8 cellular contexts compared by ENCODE assay signal in the genomic region with DNA sequence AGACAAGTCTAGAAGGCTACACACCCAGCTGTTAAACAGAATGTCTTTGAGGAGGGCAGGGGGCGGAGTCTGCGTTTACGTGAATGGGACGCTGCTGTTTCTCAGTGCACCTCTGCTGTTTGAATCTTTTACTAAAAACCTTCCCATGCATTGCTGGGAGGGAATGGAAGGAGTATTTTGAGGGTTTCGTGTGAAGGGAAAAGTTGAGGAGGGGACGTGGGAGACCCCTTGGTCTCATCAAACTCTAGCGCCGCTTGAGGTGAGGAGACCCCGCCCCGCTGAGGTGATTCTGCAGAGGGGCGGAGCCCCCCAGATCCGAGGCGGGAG. TPM values are rescaled to one million over a fixed set of nuclear protein-coding genes. Genes with fewer than 3 reads are reported as not detected.
DNase-seq lines count a peak whose midpoint lies in the region; ATAC-seq and TF ChIP-seq lines count a peak whose summit lies in the region.

No MANE protein-coding gene starts in this region.

- H3K9me2 ChIP-seq in MM.1S (replicated peaks; ENCODE audit: insufficient read depth, low read length), result no peaks in the 10 kb centered on the region

- H3K4me2 ChIP-seq in MM.1S (ENCODE audit: low read depth, low read length), result peak overlapping the region; percentile 76

- peaks cover 8% of the 10 kb centered on the region; the same call in 1 of the 2 replicates for H3K4me1 ChIP-seq in MM.1S (ENCODE audit: low read length)
- peaks cover 12 to 25% (median 19%) of the 10 kb centered on the region in 3 donors for H3K4me1 ChIP-seq in skeletal muscle tissue (ENCODE audit: control insufficient read depth in 3 of 3, insufficient read depth in 3 of 3, low read length in 3 of 3)

- peak; percentile 76 for ATAC-seq in activated CD8-positive, alpha-beta T cell treated with anti-CD3 and anti-CD28 coated beads, Interleukin-2, amount 10 ng/mL, durations not matched to agents 7 days and 5 days
- peak; percentile 11 for ATAC-seq in left ventricle myocardium superior

- peaks cover 4% of the 10 kb centered on the region for H3K27me3 Mint-ChIP-seq in activated CD8-positive, alpha-beta T cell treated with anti-CD3 and anti-CD28 coated beads, Interleukin-2, amount 10 ng/mL, durations not matched to agents 7 days and 5 days (ENCODE audit: low read depth)

- TF ChIP-seq CTCF in MM.1S (IDR thresholded peaks at IDR 0.05; ENCODE audit: low read length), result no peak

- H3K9me3 Mint-ChIP-seq in activated CD8-positive, alpha-beta T cell treated with anti-CD3 and anti-CD28 coated beads, Interleukin-2, amount 10 ng/mL, durations not matched to agents 7 days and 5 days (ENCODE audit: insufficient read depth), result no peaks in the 10 kb centered on the region

- peak overlapping the region; percentile 90 for H3K4me3 Mint-ChIP-seq in activated CD8-positive, alpha-beta T cell treated with anti-CD3 and anti-CD28 coated beads, Interleukin-2, amount 10 ng/mL, durations not matched to agents 7 days and 5 days

- H4K20me1 ChIP-seq in MM.1S (ENCODE audit: insufficient read depth, low read length), result no peaks in the 10 kb centered on the region

- H3K4me3 ChIP-seq in MM.1S (ENCODE audit: low read length) (peak overlapping the region; percentile 73), skeletal muscle tissue (ENCODE audit: low read length in 3 of 3) (peak overlapping the region; percentile 73 to 78 (median 76))

- peak overlapping the region; percentile 94 for H3K27ac Mint-ChIP-seq in activated CD8-positive, alpha-beta T cell treated with anti-CD3 and anti-CD28 coated beads, Interleukin-2, amount 10 ng/mL, durations not matched to agents 7 days and 5 days

- DNase-seq in NCI-H2107 treated with DMSO at 0.1 percent for 48 hours (lab: John Stamatoyannopoulos, UW; ENCODE audit: unreplicated experiment), result peak; percentile 57
- no peak for DNase-seq in NCI-H2107 (lab: John Stamatoyannopoulos, UW)
- DNase-seq in HCEC 1CT, result peak; percentile 72
- peak; percentile 67 for DNase-seq in MM.1S
- DNase-seq in activated CD8-positive, alpha-beta T cell treated with anti-CD3 and anti-CD28 coated beads, Interleukin-2, amount 10 ng/mL, durations not matched to agents 7 days and 5 days, result peak; percentile 83
- DNase-seq in left ventricle myocardium superior, result no peak
- DNase-seq in EL, result no peak

- peak overlapping the region; percentile 55; the same call in 1 of the 2 replicates for H3K9ac ChIP-seq in MM.1S (ENCODE audit: low read length)
- peak overlapping the region; percentile 44 to 82 (median 65) for H3K9ac ChIP-seq in skeletal muscle tissue (ENCODE audit: low read depth in 1 of 3, low read length in 3 of 3)

- H3K36me3 ChIP-seq in MM.1S (replicated peaks; ENCODE audit: insufficient read depth, low read length), result no peaks in the 10 kb centered on the region
- peaks cover 0 to 2% (median 0%) of the 10 kb centered on the region in 3 donors for H3K36me3 ChIP-seq in skeletal muscle tissue (ENCODE audit: control insufficient read depth in 3 of 3, insufficient read depth in 3 of 3, low read length in 3 of 3)

- POLR2A ChIA-PET in activated CD8-positive, alpha-beta T cell treated with anti-CD3 and anti-CD28 coated beads, Interleukin-2, amount 10 ng/mL, durations not matched to agents 7 days and 5 days (lab: Charles Lee), result interaction anchor here (0.6 to 1.4 kb wide), 3 partner anchors 15 to 69 kb away, joined by 3 read pairs; no protein-coding TSS in a partner anchor

- intact Hi-C loops in left ventricle myocardium superior (cut with micrococcal nuclease), result no loop called here

- H3K9me3 ChIP-seq in MM.1S (replicated peaks; ENCODE audit: insufficient read depth, low read length), result no peaks in the 10 kb centered on the region
- H3K9me3 ChIP-seq in skeletal muscle tissue (ENCODE audit: control insufficient read depth in 3 of 3, low read length in 3 of 3), result no peaks in the 10 kb centered on the region

- H3K79me2 ChIP-seq in MM.1S (ENCODE audit: low read length), result no peaks in the 10 kb centered on the region

- H2AFZ ChIP-seq in MM.1S (ENCODE audit: low read length), result peak overlapping the region; percentile 88

- peaks cover 15% of the 10 kb centered on the region for H3K36me3 Mint-ChIP-seq in activated CD8-positive, alpha-beta T cell treated with anti-CD3 and anti-CD28 coated beads, Interleukin-2, amount 10 ng/mL, durations not matched to agents 7 days and 5 days (ENCODE audit: low read depth)

- H3K27me3 ChIP-seq in MM.1S (replicated peaks; ENCODE audit: insufficient read depth, low read length), result peaks cover 11% of the 10 kb centered on the region
- H3K27me3 ChIP-seq in skeletal muscle tissue (ENCODE audit: control insufficient read depth in 3 of 3, insufficient read depth in 3 of 3, low read length in 3 of 3), result no peaks in the 10 kb centered on the region

- H3K27ac ChIP-seq in MM.1S (ENCODE audit: low read length) (no peak overlapping the region; the same call in 1 of the 2 replicates), skeletal muscle tissue (ENCODE audit: low read depth, low read length) (peak overlapping the region; percentile 72)

- 0 out of 2 replicates have a peak, but pooled peaks cover 3% of the 10 kb centered on the region for H3F3A ChIP-seq in MM.1S (ENCODE audit: insufficient read depth, low read length)

- CTCF ChIA-PET in activated CD8-positive, alpha-beta T cell treated with anti-CD3 and anti-CD28 coated beads, Interleukin-2, amount 10 ng/mL, durations not matched to agents 7 days and 5 days (lab: Charles Lee), result interaction anchor here (1.0 to 1.5 kb wide), 2 partner anchors 41 to 111 kb away, joined by 4 read pairs; no protein-coding TSS in a partner anchor

- peaks cover 53% of the 10 kb centered on the region for H3K4me1 Mint-ChIP-seq in activated CD8-positive, alpha-beta T cell treated with anti-CD3 and anti-CD28 coated beads, Interleukin-2, amount 10 ng/mL, durations not matched to agents 7 days and 5 days (ENCODE audit: low read depth)

RNA-seq across cellular contexts. Expression of a gene that starts 0.5 kb away (rescaled TPM):
- 10 to 100 TPM; 31.2 to 33.2 TPM for total RNA-seq in activated CD8-positive, alpha-beta T cell treated with anti-CD3 and anti-CD28 coated beads, Interleukin-2, amount 10 ng/mL, durations not matched to agents 7 days and 5 days
- total RNA-seq in left ventricle myocardium superior (238 TPM), skeletal muscle tissue (83.0 TPM)

Comparison
In these comparisons a context has a peak if more than half of its experiments do, and no peak if none do; other contexts are left out.
1. DNase-seq: peak in NCI-H2107 treated with DMSO at 0.1 percent for 48 hours (single experiment), HCEC 1CT (single experiment), MM.1S (single experiment) and activated CD8-positive, alpha-beta T cell treated with anti-CD3 and anti-CD28 coated beads, Interleukin-2, amount 10 ng/mL, durations not matched to agents 7 days and 5 days (single experiment); none in NCI-H2107 (single experiment), left ventricle myocardium superior (single experiment) and EL (single experiment).